15 cellular contexts compared by ENCODE assay signal in the genomic region with DNA sequence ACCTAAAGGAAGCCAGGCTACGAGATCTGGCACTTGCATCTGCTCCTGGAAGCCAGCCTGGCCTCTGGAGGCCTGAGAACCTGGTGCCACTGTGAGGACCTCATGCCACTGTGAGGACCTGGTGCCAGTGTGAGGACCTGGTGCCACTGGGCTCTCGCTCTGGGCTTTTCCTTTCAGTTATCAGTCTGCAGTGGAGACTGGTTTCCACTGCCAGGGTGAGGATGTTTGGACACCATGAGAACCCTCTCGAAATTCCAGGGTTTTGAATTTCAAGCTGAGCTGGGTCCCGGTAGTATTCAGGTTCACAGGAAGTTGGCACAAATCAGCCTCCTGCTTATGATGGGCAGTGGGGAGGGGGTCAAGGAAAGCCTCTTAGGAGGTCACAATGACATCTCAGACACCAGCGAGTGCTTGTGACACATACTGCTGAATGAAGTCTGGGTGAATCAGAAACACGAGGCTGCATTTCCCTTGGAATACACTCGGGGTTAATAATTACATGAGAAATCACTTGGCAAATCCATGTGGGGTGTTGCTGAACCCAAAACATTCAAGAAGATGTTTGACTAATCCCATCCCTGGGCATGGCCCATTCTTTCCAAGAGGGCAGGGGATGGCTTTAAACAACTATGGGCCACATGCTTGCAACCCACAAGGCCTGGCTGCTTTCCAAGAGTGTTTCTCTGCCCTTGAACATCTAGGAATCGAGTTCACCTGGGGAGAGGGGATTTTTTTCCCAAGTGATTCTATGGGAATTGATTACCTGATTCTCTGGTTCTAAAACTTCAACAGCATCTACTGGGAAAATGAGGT.
DNase-seq lines count a peak whose midpoint lies in the region; ATAC-seq and TF ChIP-seq lines count a peak whose summit lies in the region.
"Had no signal": no experiment of that assay in that cellular context is flagged by ENCODE, and none has a peak within 500 bp of the region (broad histone marks: within the 10 kb centered on the region; RNA-seq: fewer than 3 reads in every experiment).

No MANE protein-coding gene starts in this region.

- peaks cover 2% of the 10 kb centered on the region for H3K9me3 Mint-ChIP-seq in activated T-cell treated with anti-CD3 and anti-CD28 coated beads, Interleukin-2, amount 50 U/mL, for 24 hours
- H3K9me3 Mint-ChIP-seq in activated T-cell treated with anti-CD3 and anti-CD28 coated beads, Interleukin-2, amount 50 U/mL, for 72 hours: no peaks in the 10 kb centered on the region
- H3K9me3 Mint-ChIP-seq: nephron progenitor cell had no signal

- peaks cover 7% of the 10 kb centered on the region; the same call in 1 of the 2 replicates for H3K4me1 ChIP-seq in PC-3 (ENCODE audit: insufficient read depth, low read length)
- peaks cover 28 to 43% of the 10 kb centered on the region in 2 donors for H3K4me1 ChIP-seq in thyroid gland

- intact Hi-C loops in PC-3 (cut with micrococcal nuclease): no loop called here
- intact Hi-C loops in thyroid gland (cut with DNase I): no loop called here

- H3K9me2 ChIP-seq in PC-3 (replicated peaks; ENCODE audit: low read length): no peaks in the 10 kb centered on the region

- H3K4me3 ChIP-seq in PC-3 (ENCODE audit: low read length) (no peak overlapping the region), thyroid gland (replicated peaks in 1 of 3) (no peak overlapping the region), WERI-Rb-1 (ENCODE audit: low read depth, low read length) (no peak overlapping the region)
- H3K4me3 ChIP-seq: SK-N-MC had no signal

- 0 out of 2 replicates have a peak overlapping the region, but pooled peaks have one; percentile 35 for H2AFZ ChIP-seq in PC-3 (ENCODE audit: low read length)

- no peak for ATAC-seq in activated T-cell treated with anti-CD3 and anti-CD28 coated beads, Interleukin-2, amount 50 U/mL, for 72 hours (replicated peaks in 1 of 2)
- ATAC-seq in PC-3 (no peak), GM21723 (IDR thresholded peaks at IDR 0.05; ENCODE audit: unreplicated experiment) (no peak), HG02884 (IDR thresholded peaks at IDR 0.05; ENCODE audit: unreplicated experiment) (no peak)

- no TSS peak for BruUV-seq in PC-3 (replicated peaks; lab: Mats Ljungman, UMichigan)

- no peaks in the 10 kb centered on the region for H3K79me2 ChIP-seq in PC-3 (ENCODE audit: low read length)

- 0 out of 2 replicates have a peak overlapping the region, but pooled peaks have one; percentile 2 for H3K4me2 ChIP-seq in PC-3 (ENCODE audit: low read length)

- TF ChIP-seq CTCF in PC-3 (conservative IDR thresholded peaks at IDR 0.05; ENCODE audit: low read depth, low read length) (no peak), thyroid gland (IDR thresholded peaks at IDR 0.05) (no peak), WERI-Rb-1 (IDR thresholded peaks at IDR 0.05; ENCODE audit: low read depth, low read length) (no peak)

- H3K27me3 Mint-ChIP-seq in activated T-cell treated with anti-CD3 and anti-CD28 coated beads, Interleukin-2, amount 50 U/mL, for 24 hours: peaks cover 63% of the 10 kb centered on the region
- H3K27me3 Mint-ChIP-seq in activated T-cell treated with anti-CD3 and anti-CD28 coated beads, Interleukin-2, amount 50 U/mL, for 72 hours (ENCODE audit: low read depth): peaks cover 67% of the 10 kb centered on the region

- no peaks in the 10 kb centered on the region for H3K27me3 ChIP-seq in PC-3 (ENCODE audit: low read length)
- H3K27me3 ChIP-seq in thyroid gland: no peaks in the 10 kb centered on the region
- peaks cover 49% of the 10 kb centered on the region for H3K27me3 ChIP-seq in WERI-Rb-1 (ENCODE audit: insufficient read depth, low read depth, severe bottlenecking)

- CTCF ChIA-PET in PC-3 (lab: Charles Lee): no interaction called here

- peak in 1 of 2 donors; percentile 45 for TF ChIP-seq POLR2A in thyroid gland (IDR thresholded peaks at IDR 0.05)

- peaks cover 17% of the 10 kb centered on the region for H3K4me1 Mint-ChIP-seq in activated T-cell treated with anti-CD3 and anti-CD28 coated beads, Interleukin-2, amount 50 U/mL, for 24 hours (ENCODE audit: low read depth)
- H3K4me1 Mint-ChIP-seq in activated T-cell treated with anti-CD3 and anti-CD28 coated beads, Interleukin-2, amount 50 U/mL, for 72 hours (ENCODE audit: low read depth): peaks cover 14% of the 10 kb centered on the region

- H3K36me3 ChIP-seq in PC-3 (ENCODE audit: low read depth, low read length) (no peaks in the 10 kb centered on the region), thyroid gland (no peaks in the 10 kb centered on the region), WERI-Rb-1 (no peaks in the 10 kb centered on the region)

- no peak overlapping the region for H3K27ac Mint-ChIP-seq in activated T-cell treated with anti-CD3 and anti-CD28 coated beads, Interleukin-2, amount 50 U/mL, for 24 hours
- no peak overlapping the region for H3K27ac Mint-ChIP-seq in activated T-cell treated with anti-CD3 and anti-CD28 coated beads, Interleukin-2, amount 50 U/mL, for 72 hours
- H3K27ac Mint-ChIP-seq: B cell had no signal

- DNase-seq in activated T-cell treated with anti-CD3 and anti-CD28 coated beads, Interleukin-2, amount 50 U/mL, for 24 hours: peak; percentile 22
- no peak for DNase-seq in activated T-cell treated with anti-CD3 and anti-CD28 coated beads, Interleukin-2, amount 50 U/mL, for 72 hours
- DNase-seq in PC-3 (peak; percentile 18), glomerular visceral epithelial cell (ENCODE audit: extremely low spot score) (peak; percentile 90), thyroid gland (peak; percentile 84 to 85), WERI-Rb-1 (no peak)
- DNase-seq: activated CD4-positive, alpha-beta T cell treated with anti-CD3 and anti-CD28 coated beads for 1 hour; MV-4-11; NCI-H69; nephron progenitor cell had no signal

- 30 to 31% methylated on average over 8 of the region's 8 CpGs for WGBS in thyroid gland, 2 donors

- H3K4me3 Mint-ChIP-seq in activated T-cell treated with anti-CD3 and anti-CD28 coated beads, Interleukin-2, amount 50 U/mL, for 24 hours: no peak overlapping the region
- H3K4me3 Mint-ChIP-seq in activated T-cell treated with anti-CD3 and anti-CD28 coated beads, Interleukin-2, amount 50 U/mL, for 72 hours: no peak overlapping the region
- H3K4me3 Mint-ChIP-seq: B cell, nephron progenitor cell had no signal

- H4K20me1 ChIP-seq in PC-3 (ENCODE audit: low read length): no peaks in the 10 kb centered on the region

- H3K9me3 ChIP-seq in PC-3 (ENCODE audit: low read length) (no peaks in the 10 kb centered on the region), thyroid gland (no peaks in the 10 kb centered on the region), WERI-Rb-1 (ENCODE audit: severe bottlenecking) (no peaks in the 10 kb centered on the region)

- no peaks in the 10 kb centered on the region for H3K36me3 Mint-ChIP-seq in activated T-cell treated with anti-CD3 and anti-CD28 coated beads, Interleukin-2, amount 50 U/mL, for 24 hours (ENCODE audit: low read depth)
- H3K36me3 Mint-ChIP-seq in activated T-cell treated with anti-CD3 and anti-CD28 coated beads, Interleukin-2, amount 50 U/mL, for 72 hours (ENCODE audit: insufficient read depth in 2 of 2): peaks cover 0 to 1% of the 10 kb centered on the region in 2 donors

- no peak overlapping the region for H3K9ac ChIP-seq in PC-3 (ENCODE audit: low read length)

- POLR2A ChIA-PET in PC-3 (lab: Charles Lee; ENCODE audit: unreplicated experiment): no interaction called here

- no peaks in the 10 kb centered on the region for H3F3A ChIP-seq in PC-3 (ENCODE audit: low read length, unreplicated experiment)

- H3K27ac ChIP-seq in PC-3 (ENCODE audit: low read length) (no peak overlapping the region), thyroid gland (peak overlapping the region; percentile 63 to 88 (median 69)), WERI-Rb-1 (no peak overlapping the region)
- H3K27ac ChIP-seq: HL-60, SK-N-MC had no signal

Comparison
In these comparisons a context has a peak if more than half of its experiments do, and no peak if none do; other contexts are left out.
1. DNase-seq: peak in activated T-cell treated with anti-CD3 and anti-CD28 coated beads, Interleukin-2, amount 50 U/mL, for 24 hours (single experiment), PC-3 (single experiment), glomerular visceral epithelial cell (single experiment) and thyroid gland (2 of 2); none in activated T-cell treated with anti-CD3 and anti-CD28 coated beads, Interleukin-2, amount 50 U/mL, for 72 hours (0 of 2) and WERI-Rb-1 (single experiment).
2. H3K27ac ChIP-seq: peak in thyroid gland (3 of 3); none in PC-3 (single experiment) and WERI-Rb-1 (single experiment).